ENCODE assay signal across 25 cellular contexts in genomic region chr5:30574761-30575160, GRCh38.
"Had no signal": no experiment of that assay in that cellular context is flagged by ENCODE, and none has a peak within 500 bp of the region (broad histone marks: within the 10 kb centered on the region; RNA-seq: fewer than 3 reads in every experiment).

No MANE protein-coding gene starts in this region.

- ATAC-seq: activated CD4-positive, alpha-beta T cell treated with anti-CD3 and anti-CD28 coated beads for 36 hours; esophagus mucosa; heart right ventricle; left lobe of liver; naive thymus-derived CD4-positive, alpha-beta T cell; stimulated activated naive B cell treated with anti-CD40 and anti-IgM and Interleukin-4, amounts not matched to agents 10 μg/mL and 1 μg/mL and 100 μg/mL, for 72 hours; T-helper 17 cell had no signal

- H3K27me3 ChIP-seq: ascending aorta, heart right ventricle, sigmoid colon, testis, vagina had no signal

- H3K4me3 ChIP-seq: ascending aorta, heart right ventricle, lung, sigmoid colon, testis, vagina had no signal

- H3K4me1 ChIP-seq: ascending aorta, heart right ventricle, sigmoid colon, testis, vagina had no signal

- H3K36me3 ChIP-seq: ascending aorta, heart right ventricle, sigmoid colon, vagina had no signal

- H3K9me3 ChIP-seq: ascending aorta, sigmoid colon, testis, vagina had no signal

- DNase-seq: activated B cell treated with CpG ODN at 0.5 μM for 24 hours; activated CD4-positive, alpha-beta T cell treated with anti-CD3 and anti-CD28 coated beads for 36 hours; activated CD4-positive, alpha-beta T cell treated with anti-CD3 and anti-CD28 coated beads, Interleukin-2, amount 50 U/mL, for 4 hours; activated CD8-positive, alpha-beta memory T cell treated with anti-CD3 and anti-CD28 coated beads for 24 hours; activated CD8-positive, alpha-beta memory T cell treated with anti-CD3 and anti-CD28 coated beads, Interleukin-2, amount 50 U/mL, for 4 hours; activated naive CD4-positive, alpha-beta T cell treated with anti-CD3 and anti-CD28 coated beads, Interleukin-2, amount 10 ng/mL, durations not matched to agents 7 days and 5 days; activated T-cell treated with anti-CD3 and anti-CD28 coated beads, Interleukin-2, amount 50 U/mL, for 24 hours; effector CD8-positive, alpha-beta T cell; heart right ventricle; naive thymus-derived CD4-positive, alpha-beta T cell; occipital lobe; sigmoid colon; stimulated activated CD4-positive, alpha-beta T cell treated with anti-CD3 and anti-CD28 coated beads, Interleukin-2, amount 100 ng/mL, for 48 hours; stimulated activated CD8-positive, alpha-beta memory T cell treated with anti-CD3 and anti-CD28 coated beads, Interleukin-4, amount 100 ng/mL, for 48 hours; stimulated activated naive B cell treated with anti-CD40 and anti-IgM and Interleukin-4, amounts not matched to agents 10 μg/mL and 1 μg/mL and 100 μg/mL, for 72 hours; SW 1271; T-helper 17 cell; testis; trophoblast cell had no signal

- H3K36me3 Mint-ChIP-seq: activated naive CD4-positive, alpha-beta T cell treated with anti-CD3 and anti-CD28 coated beads, Interleukin-2, amount 10 ng/mL, durations not matched to agents 7 days and 5 days; naive thymus-derived CD4-positive, alpha-beta T cell; stimulated activated naive B cell treated with anti-CD40 and anti-IgM and Interleukin-4, amounts not matched to agents 10 μg/mL and 1 μg/mL and 100 μg/mL, for 72 hours had no signal

- H3K27ac ChIP-seq: ascending aorta, heart right ventricle, sigmoid colon, testis, vagina had no signal

- H3K27ac Mint-ChIP-seq: activated B cell treated with CpG ODN at 0.5 μM for 24 hours; activated CD4-positive, alpha-beta T cell treated with anti-CD3 and anti-CD28 coated beads for 36 hours; activated naive CD4-positive, alpha-beta T cell treated with anti-CD3 and anti-CD28 coated beads, Interleukin-2, amount 10 ng/mL, durations not matched to agents 7 days and 5 days; activated T-cell treated with anti-CD3 and anti-CD28 coated beads, Interleukin-2, amount 50 U/mL, for 24 hours; dendritic cell treated with granulocyte-macrophage colony-stimulating factor and Interleukin-4, amounts not matched to agents 40 ng/mL and 50 ng/mL, for 4 days; naive thymus-derived CD4-positive, alpha-beta T cell; stimulated activated naive B cell treated with anti-CD40 and anti-IgM and Interleukin-4, amounts not matched to agents 10 μg/mL and 1 μg/mL and 100 μg/mL, for 72 hours; T-helper 17 cell had no signal
